1 cellular context compared by ENCODE assay signal in the genomic region with DNA sequence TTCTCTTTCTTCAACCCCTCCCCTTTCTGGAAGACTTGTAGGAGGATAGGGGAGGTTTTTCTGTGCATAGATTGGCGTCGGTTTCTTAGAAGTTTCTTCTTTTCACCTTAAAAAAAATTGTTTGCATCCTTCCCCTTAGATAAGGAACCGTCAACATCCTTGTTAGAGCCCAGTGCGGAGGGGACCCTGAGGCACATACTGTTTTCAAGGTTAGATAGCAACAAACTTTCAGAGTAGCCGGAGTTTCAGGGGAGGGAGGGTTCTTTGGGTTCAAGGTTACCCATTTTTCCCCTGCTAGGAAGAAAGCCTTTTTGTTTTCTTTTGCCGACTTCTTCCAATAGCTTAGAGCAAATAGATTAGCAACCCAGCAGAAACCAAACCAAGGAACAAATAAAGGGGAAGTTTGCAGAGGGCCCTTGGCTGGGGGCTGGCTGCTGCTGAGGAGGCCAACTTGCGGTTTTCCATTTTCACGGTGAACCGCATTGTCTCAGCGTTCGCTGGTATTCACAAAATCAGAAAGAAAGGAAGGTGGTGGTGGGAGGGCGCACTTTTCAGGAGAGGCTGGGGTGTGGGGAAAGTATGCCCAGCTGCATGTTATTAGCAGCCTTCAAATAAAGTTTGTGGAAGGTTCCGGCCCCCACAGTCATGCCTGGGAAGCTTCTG.
TF ChIP-seq lines count a peak whose summit lies in the region.

No MANE protein-coding gene starts in this region.

TF ChIP-seq in HepG2, 621 proteins besides CTCF, POLR2A, EP300 and RAD21 (continued from another document and continues in another):
- TF ChIP-seq, protein P1, sequence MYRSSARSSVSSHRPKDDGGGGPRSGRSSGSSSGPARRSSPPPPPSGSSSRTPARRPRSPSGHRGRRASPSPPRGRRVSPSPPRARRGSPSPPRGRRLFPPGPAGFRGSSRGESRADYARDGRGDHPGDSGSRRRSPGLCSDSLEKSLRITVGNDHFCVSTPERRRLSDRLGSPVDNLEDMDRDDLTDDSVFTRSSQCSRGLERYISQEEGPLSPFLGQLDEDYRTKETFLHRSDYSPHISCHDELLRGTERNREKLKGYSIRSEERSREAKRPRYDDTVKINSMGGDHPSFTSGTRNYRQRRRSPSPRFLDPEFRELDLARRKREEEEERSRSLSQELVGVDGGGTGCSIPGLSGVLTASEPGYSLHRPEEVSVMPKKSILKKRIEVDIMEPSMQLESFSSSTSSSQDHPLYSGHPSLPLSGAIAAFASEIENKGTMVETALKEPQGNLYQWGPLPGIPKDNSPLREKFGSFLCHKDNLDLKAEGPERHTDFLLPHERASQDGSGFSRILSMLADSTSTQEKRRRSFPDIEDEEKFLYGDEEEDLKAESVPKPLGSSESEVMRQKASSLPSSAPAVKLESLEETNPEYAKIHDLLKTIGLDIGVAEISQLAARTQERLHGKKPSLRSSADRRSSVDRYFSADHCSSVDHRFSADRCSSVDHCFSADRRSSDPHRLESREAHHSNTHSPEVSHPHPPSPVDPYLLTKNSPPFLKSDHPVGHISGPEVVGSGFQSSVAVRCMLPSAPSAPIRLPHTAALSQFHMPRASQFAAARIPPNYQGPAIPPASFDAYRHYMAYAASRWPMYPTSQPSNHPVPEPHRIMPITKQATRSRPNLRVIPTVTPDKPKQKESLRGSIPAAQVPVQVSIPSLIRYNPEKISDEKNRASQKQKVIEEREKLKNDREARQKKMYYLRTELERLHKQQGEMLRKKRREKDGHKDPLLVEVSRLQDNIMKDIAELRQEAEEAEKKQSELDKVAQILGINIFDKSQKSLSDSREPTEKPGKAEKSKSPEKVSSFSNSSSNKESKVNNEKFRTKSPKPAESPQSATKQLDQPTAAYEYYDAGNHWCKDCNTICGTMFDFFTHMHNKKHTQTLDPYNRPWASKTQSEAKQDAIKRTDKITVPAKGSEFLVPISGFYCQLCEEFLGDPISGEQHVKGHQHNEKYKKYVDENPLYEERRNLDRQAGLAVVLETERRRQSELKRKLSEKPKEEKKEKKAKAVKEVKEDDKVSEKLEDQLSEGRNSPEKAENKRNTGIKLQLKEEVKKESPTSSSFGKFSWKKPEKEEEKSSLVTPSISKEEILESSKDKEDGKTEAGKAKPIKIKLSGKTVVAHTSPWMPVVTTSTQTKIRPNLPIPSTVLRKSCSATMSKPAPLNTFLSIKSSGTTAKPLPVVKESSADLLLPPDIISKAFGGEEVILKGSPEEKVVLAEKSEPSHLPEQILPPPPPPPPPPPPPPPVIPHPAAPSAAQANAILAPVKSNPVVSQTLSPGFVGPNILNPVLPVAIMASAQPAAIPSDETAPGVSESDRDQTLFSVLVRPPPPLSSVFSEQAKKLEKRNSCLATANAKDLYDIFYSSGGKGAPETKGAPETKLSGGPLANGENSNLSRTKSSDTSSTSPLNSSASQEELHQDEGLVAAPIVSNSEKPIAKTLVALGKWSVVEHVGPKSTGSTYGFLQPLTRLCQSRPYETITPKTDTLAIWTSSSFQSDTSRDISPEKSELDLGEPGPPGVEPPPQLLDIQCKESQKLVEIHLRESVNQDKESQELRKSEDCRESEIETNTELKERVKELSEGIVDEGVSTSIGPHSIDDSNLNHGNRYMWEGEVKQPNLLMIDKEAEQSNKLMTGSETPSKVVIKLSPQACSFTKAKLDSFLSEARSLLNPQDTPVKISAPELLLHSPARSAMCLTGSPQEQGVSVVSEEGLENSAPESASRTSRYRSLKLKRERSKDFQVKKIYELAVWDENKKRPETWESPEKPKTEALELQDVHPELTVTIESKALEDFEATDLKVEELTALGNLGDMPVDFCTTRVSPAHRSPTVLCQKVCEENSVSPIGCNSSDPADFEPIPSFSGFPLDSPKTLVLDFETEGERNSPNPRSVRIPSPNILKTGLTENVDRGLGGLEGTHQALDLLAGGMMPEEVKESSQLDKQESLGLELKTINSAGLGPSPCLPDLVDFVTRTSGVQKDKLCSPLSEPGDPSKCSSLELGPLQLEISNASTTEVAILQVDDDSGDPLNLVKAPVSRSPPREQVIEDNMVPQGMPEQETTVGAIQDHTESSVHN (CRISPR knock-in tag; IDR thresholded peaks at IDR 0.05) = no peak
- TF ChIP-seq CREM (IDR thresholded peaks at IDR 0.05) (peak; percentile 41; the same call in 1 of the 2 replicates), CREM (CRISPR knock-in tag; IDR thresholded peaks at IDR 0.05) (no peak), ZFP90 (CRISPR knock-in tag; IDR thresholded peaks at IDR 0.05; ENCODE audit: borderline replicate concordance) (no peak), ZNF629 (CRISPR knock-in tag; conservative IDR thresholded peaks at IDR 0.05) (no peak), ZNF547 (CRISPR knock-in tag; IDR thresholded peaks at IDR 0.05) (no peak), ZNF3 (CRISPR knock-in tag; IDR thresholded peaks at IDR 0.05) (no peak), CC2D1A (CRISPR knock-in tag; IDR thresholded peaks at IDR 0.05) (no peak), ZNF792 (CRISPR knock-in tag; IDR thresholded peaks at IDR 0.05) (peak; percentile 56; the same call in 1 of the 2 replicates), STAG1 (CRISPR knock-in tag; IDR thresholded peaks at IDR 0.05) (no peak), ZNF274 (CRISPR knock-in tag; IDR thresholded peaks at IDR 0.05) (no peak), ZNF678 (CRISPR knock-in tag; IDR thresholded peaks at IDR 0.05) (no peak), ZNF781 (CRISPR knock-in tag; IDR thresholded peaks at IDR 0.05; ENCODE audit: borderline replicate concordance, not compliant biosample characterization) (no peak), ATF2 (CRISPR knock-in tag; IDR thresholded peaks at IDR 0.05) (no peak), ATRX (CRISPR knock-in tag; IDR thresholded peaks at IDR 0.05; ENCODE audit: borderline replicate concordance) (no peak), ZNF484 (CRISPR knock-in tag; IDR thresholded peaks at IDR 0.05; ENCODE audit: borderline replicate concordance, low read depth) (no peak), ZNF180 (CRISPR knock-in tag; IDR thresholded peaks at IDR 0.05; ENCODE audit: borderline replicate concordance, low read depth) (no peak), CHD4 (IDR thresholded peaks at IDR 0.05; ENCODE audit: borderline replicate concordance, low read length) (0 out of 2 replicates have a peak, but pooled peaks have one; percentile 55), MYNN (CRISPR knock-in tag; IDR thresholded peaks at IDR 0.05; ENCODE audit: low read depth) (no peak), ZNF260 (CRISPR knock-in tag; IDR thresholded peaks at IDR 0.05; ENCODE audit: borderline replicate concordance, low read depth) (no peak), TCF7L2 (IDR thresholded peaks at IDR 0.05; ENCODE audit: low read depth, low read length) (no peak), ZSCAN20 (CRISPR knock-in tag; IDR thresholded peaks at IDR 0.05; ENCODE audit: borderline replicate concordance) (no peak), MLLT10 (CRISPR knock-in tag; IDR thresholded peaks at IDR 0.05) (no peak), USF2 (IDR thresholded peaks at IDR 0.05; ENCODE audit: low read depth, low read length) (no peak), USF2 (CRISPR knock-in tag; IDR thresholded peaks at IDR 0.05; ENCODE audit: borderline replicate concordance) (no peak), REL (CRISPR knock-in tag; conservative IDR thresholded peaks at IDR 0.05) (no peak), HNRNPK (IDR thresholded peaks at IDR 0.05; ENCODE audit: low read depth, low read length, poor library complexity, severe bottlenecking) (no peak), ZNF543 (CRISPR knock-in tag; IDR thresholded peaks at IDR 0.05) (no peak), ZFX (CRISPR knock-in tag; IDR thresholded peaks at IDR 0.05; ENCODE audit: low read depth) (no peak)
- TF ChIP-seq, protein P2, sequence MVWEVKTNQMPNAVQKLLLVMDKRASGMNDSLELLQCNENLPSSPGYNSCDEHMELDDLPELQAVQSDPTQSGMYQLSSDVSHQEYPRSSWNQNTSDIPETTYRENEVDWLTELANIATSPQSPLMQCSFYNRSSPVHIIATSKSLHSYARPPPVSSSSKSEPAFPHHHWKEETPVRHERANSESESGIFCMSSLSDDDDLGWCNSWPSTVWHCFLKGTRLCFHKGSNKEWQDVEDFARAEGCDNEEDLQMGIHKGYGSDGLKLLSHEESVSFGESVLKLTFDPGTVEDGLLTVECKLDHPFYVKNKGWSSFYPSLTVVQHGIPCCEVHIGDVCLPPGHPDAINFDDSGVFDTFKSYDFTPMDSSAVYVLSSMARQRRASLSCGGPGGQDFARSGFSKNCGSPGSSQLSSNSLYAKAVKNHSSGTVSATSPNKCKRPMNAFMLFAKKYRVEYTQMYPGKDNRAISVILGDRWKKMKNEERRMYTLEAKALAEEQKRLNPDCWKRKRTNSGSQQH (CRISPR knock-in tag; IDR thresholded peaks at IDR 0.05; ENCODE audit: low read depth) = no peak
- TF ChIP-seq, protein P3, sequence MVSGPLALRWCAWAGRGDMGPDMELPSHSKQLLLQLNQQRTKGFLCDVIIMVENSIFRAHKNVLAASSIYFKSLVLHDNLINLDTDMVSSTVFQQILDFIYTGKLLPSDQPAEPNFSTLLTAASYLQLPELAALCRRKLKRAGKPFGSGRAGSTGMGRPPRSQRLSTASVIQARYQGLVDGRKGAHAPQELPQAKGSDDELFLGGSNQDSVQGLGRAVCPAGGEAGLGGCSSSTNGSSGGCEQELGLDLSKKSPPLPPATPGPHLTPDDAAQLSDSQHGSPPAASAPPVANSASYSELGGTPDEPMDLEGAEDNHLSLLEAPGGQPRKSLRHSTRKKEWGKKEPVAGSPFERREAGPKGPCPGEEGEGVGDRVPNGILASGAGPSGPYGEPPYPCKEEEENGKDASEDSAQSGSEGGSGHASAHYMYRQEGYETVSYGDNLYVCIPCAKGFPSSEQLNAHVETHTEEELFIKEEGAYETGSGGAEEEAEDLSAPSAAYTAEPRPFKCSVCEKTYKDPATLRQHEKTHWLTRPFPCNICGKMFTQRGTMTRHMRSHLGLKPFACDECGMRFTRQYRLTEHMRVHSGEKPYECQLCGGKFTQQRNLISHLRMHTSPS (CRISPR knock-in tag; IDR thresholded peaks at IDR 0.05; ENCODE audit: low read depth) = no peak
- TF ChIP-seq, protein P4, sequence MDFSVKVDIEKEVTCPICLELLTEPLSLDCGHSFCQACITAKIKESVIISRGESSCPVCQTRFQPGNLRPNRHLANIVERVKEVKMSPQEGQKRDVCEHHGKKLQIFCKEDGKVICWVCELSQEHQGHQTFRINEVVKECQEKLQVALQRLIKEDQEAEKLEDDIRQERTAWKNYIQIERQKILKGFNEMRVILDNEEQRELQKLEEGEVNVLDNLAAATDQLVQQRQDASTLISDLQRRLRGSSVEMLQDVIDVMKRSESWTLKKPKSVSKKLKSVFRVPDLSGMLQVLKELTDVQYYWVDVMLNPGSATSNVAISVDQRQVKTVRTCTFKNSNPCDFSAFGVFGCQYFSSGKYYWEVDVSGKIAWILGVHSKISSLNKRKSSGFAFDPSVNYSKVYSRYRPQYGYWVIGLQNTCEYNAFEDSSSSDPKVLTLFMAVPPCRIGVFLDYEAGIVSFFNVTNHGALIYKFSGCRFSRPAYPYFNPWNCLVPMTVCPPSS (IDR thresholded peaks at IDR 0.05) = no peak
- TF ChIP-seq, protein P5, sequence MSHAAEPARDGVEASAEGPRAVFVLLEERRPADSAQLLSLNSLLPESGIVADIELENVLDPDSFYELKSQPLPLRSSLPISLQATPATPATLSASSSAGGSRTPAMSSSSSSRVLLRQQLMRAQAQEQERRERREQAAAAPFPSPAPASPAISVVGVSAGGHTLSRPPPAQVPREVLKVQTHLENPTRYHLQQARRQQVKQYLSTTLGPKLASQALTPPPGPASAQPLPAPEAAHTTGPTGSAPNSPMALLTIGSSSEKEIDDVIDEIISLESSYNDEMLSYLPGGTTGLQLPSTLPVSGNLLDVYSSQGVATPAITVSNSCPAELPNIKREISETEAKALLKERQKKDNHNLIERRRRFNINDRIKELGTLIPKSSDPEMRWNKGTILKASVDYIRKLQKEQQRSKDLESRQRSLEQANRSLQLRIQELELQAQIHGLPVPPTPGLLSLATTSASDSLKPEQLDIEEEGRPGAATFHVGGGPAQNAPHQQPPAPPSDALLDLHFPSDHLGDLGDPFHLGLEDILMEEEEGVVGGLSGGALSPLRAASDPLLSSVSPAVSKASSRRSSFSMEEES (CRISPR knock-in tag; IDR thresholded peaks at IDR 0.05) = no peak
- TF ChIP-seq, protein P6, sequence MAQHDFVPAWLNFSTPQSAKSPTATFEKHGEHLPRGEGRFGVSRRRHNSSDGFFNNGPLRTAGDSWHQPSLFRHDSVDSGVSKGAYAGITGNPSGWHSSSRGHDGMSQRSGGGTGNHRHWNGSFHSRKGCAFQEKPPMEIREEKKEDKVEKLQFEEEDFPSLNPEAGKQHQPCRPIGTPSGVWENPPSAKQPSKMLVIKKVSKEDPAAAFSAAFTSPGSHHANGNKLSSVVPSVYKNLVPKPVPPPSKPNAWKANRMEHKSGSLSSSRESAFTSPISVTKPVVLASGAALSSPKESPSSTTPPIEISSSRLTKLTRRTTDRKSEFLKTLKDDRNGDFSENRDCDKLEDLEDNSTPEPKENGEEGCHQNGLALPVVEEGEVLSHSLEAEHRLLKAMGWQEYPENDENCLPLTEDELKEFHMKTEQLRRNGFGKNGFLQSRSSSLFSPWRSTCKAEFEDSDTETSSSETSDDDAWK (CRISPR knock-in tag; IDR thresholded peaks at IDR 0.05) = no peak
- TF ChIP-seq, protein P7, sequence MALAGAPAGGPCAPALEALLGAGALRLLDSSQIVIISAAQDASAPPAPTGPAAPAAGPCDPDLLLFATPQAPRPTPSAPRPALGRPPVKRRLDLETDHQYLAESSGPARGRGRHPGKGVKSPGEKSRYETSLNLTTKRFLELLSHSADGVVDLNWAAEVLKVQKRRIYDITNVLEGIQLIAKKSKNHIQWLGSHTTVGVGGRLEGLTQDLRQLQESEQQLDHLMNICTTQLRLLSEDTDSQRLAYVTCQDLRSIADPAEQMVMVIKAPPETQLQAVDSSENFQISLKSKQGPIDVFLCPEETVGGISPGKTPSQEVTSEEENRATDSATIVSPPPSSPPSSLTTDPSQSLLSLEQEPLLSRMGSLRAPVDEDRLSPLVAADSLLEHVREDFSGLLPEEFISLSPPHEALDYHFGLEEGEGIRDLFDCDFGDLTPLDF (CRISPR knock-in tag; IDR thresholded peaks at IDR 0.05) = no peak
